ENCODE assay signal across 28 cellular contexts in genomic region chr11:90587896-90588295, GRCh38.
"Had no signal": no experiment of that assay in that cellular context is flagged by ENCODE, and none has a peak within 500 bp of the region (broad histone marks: within the 10 kb centered on the region; RNA-seq: fewer than 3 reads in every experiment).

No MANE protein-coding gene starts in this region.

- ATAC-seq: foreskin keratinocyte; heart right ventricle; left cardiac atrium; left lung; natural killer cell; psoas muscle; right cardiac atrium; stimulated activated effector memory CD8-positive, alpha-beta T cell treated with anti-CD3 and anti-CD28 coated beads, Interleukin-12 subunit alpha, Interleukin-12 subunit beta, amount 100 ng/mL, for 72 hours; stimulated activated naive CD8-positive, alpha-beta T cell treated with anti-CD3 and anti-CD28 coated beads, Interleukin-15, Interleukin-2, amounts not matched to agents 100 U/mL and 50 U/mL, for 24 hours had no signal

- DNase-seq: dermis blood vessel endothelial cell; effector memory CD4-positive, alpha-beta T cell; foreskin keratinocyte; glutamatergic neuron; heart right ventricle; hippocampal formation; left cardiac atrium; left lung; mesenchymal stem cell; natural killer cell; occipital lobe; ovary; posterior cingulate gyrus; psoas muscle; right cardiac atrium; sigmoid colon; stimulated activated CD4-positive, alpha-beta T cell treated with anti-CD3 and anti-CD28 coated beads, Interleukin-2, amount 100 ng/mL, for 24 hours; stimulated activated CD4-positive, alpha-beta T cell treated with anti-CD3 and anti-CD28 coated beads, Interleukin-4, amount 100 ng/mL, for 24 hours; stimulated activated naive CD8-positive, alpha-beta T cell treated with anti-CD3 and anti-CD28 coated beads, Interleukin-15, Interleukin-2, amounts not matched to agents 100 U/mL and 50 U/mL, for 24 hours; substantia nigra; testis; tibial artery had no signal

- FAIRE-seq: endothelial cell of umbilical vein, urothelium cell line had no signal

- H3K4me1 Mint-ChIP-seq: natural killer cell; stimulated activated effector memory CD8-positive, alpha-beta T cell treated with anti-CD3 and anti-CD28 coated beads, Interleukin-12 subunit alpha, Interleukin-12 subunit beta, amount 100 ng/mL, for 72 hours had no signal

- H3K36me3 Mint-ChIP-seq: natural killer cell; stimulated activated effector memory CD8-positive, alpha-beta T cell treated with anti-CD3 and anti-CD28 coated beads, Interleukin-12 subunit alpha, Interleukin-12 subunit beta, amount 100 ng/mL, for 72 hours; type B pancreatic cell had no signal

- H3K27me3 Mint-ChIP-seq: type B pancreatic cell had no signal

- H3K27ac Mint-ChIP-seq: stimulated activated effector memory CD8-positive, alpha-beta T cell treated with anti-CD3 and anti-CD28 coated beads, Interleukin-12 subunit alpha, Interleukin-12 subunit beta, amount 100 ng/mL, for 72 hours; type B pancreatic cell had no signal

- H3K4me3 Mint-ChIP-seq: natural killer cell; stimulated activated effector memory CD8-positive, alpha-beta T cell treated with anti-CD3 and anti-CD28 coated beads, Interleukin-12 subunit alpha, Interleukin-12 subunit beta, amount 100 ng/mL, for 72 hours; type B pancreatic cell had no signal

- H3K36me3 ChIP-seq: esophagus muscularis mucosa, heart right ventricle, left lung, ovary, sigmoid colon, tibial artery had no signal

- H3K4me3 ChIP-seq: coronary artery, esophagus muscularis mucosa, heart right ventricle, left lung, ovary, psoas muscle, sigmoid colon, testis, tibial artery had no signal

- H3K4me1 ChIP-seq: esophagus muscularis mucosa, foreskin keratinocyte, heart right ventricle, left lung, psoas muscle, sigmoid colon, testis, tibial artery had no signal

- H3K27me3 ChIP-seq: esophagus muscularis mucosa, foreskin keratinocyte, heart right ventricle, left lung, ovary, sigmoid colon, testis, tibial artery had no signal

- H3K9me3 Mint-ChIP-seq: type B pancreatic cell had no signal

- H3K9me3 ChIP-seq: esophagus muscularis mucosa, ovary, psoas muscle, sigmoid colon, testis, tibial artery had no signal

- H3K27ac ChIP-seq: coronary artery, esophagus muscularis mucosa, foreskin keratinocyte, heart right ventricle, left lung, ovary, psoas muscle, sigmoid colon, testis, tibial artery had no signal
